Comparison of ENCODE assay signal across 27 cellular contexts in genomic region chr5:9559965-9560364, GRCh38. TPM values are rescaled to one million over a fixed set of nuclear protein-coding genes. Genes with fewer than 3 reads are reported as not detected.
DNase-seq lines count a peak whose midpoint lies in the region; ATAC-seq and TF ChIP-seq lines count a peak whose summit lies in the region.
"Had no signal": no experiment of that assay in that cellular context is flagged by ENCODE, and none has a peak within 500 bp of the region (broad histone marks: within the 10 kb centered on the region; RNA-seq: fewer than 3 reads in every experiment).

No MANE protein-coding gene starts in this region.

- H3K4ac ChIP-seq in H9 (ENCODE audit: low read depth, low read length) = no peak overlapping the region

- H4K20me1 ChIP-seq in H9 (ENCODE audit: control insufficient read depth, insufficient read depth, insufficient read length) = no peaks in the 10 kb centered on the region

- DNase-seq in LoVo (ENCODE audit: low spot score) (peak; percentile 49), WERI-Rb-1 (no peak), esophagus squamous epithelium (lab: John Stamatoyannopoulos, UW) (no peak), prostate gland (ENCODE audit: low spot score) (peak; percentile 45), H9 (no peak)
- DNase-seq in CD8-positive, alpha-beta memory T cell = no peak
- DNase-seq: C1 segment of cervical spinal cord; CD4-positive, alpha-beta memory T cell; DMS79 treated with DMSO at 0.1 percent for 48 hours; GF-D8; Karpas-422; MV-4-11; NCI-H1105; NCI-H1436 treated with DMSO at 0.1 percent for 48 hours; NCI-H1930; NCI-H2107; NCI-H524; NCI-H748 treated with DMSO at 0.1 percent for 48 hours; NK-92 treated with Interleukin-12 subunit alpha and Interleukin-12 subunit beta, amount 100 ng/mL, for 24 hours; RPMI8226; SHP77 treated with DMSO at 0.1 percent for 48 hours; SK-N-SH; SW 1271 had no signal

- no peaks in the 10 kb centered on the region for H3K36me3 ChIP-seq in WERI-Rb-1
- H3K36me3 ChIP-seq in esophagus squamous epithelium = no peaks in the 10 kb centered on the region
- H3K36me3 ChIP-seq in prostate gland = no peaks in the 10 kb centered on the region
- no peaks in the 10 kb centered on the region for H3K36me3 ChIP-seq in CD8-positive, alpha-beta memory T cell (ENCODE audit: insufficient read depth, low read length)

- H3K9ac ChIP-seq in H9 (ENCODE audit: extremely low read depth, insufficient read length, low read length) = no peak overlapping the region
- H3K9ac ChIP-seq: SK-N-SH had no signal

- TF ChIP-seq CTCF in WERI-Rb-1 (IDR thresholded peaks at IDR 0.05; ENCODE audit: low read depth, low read length) (no peak), esophagus squamous epithelium (IDR thresholded peaks at IDR 0.05) (no peak), prostate gland (IDR thresholded peaks at IDR 0.05) (no peak), H9 (conservative IDR thresholded peaks at IDR 0.05) (no peak)

- H3K27ac Mint-ChIP-seq in CD8-positive, alpha-beta memory T cell = no peak overlapping the region
- H3K27ac Mint-ChIP-seq in H9 = no peak overlapping the region
- H3K27ac Mint-ChIP-seq: CD4-positive, alpha-beta memory T cell had no signal

- no peaks in the 10 kb centered on the region for H3K23me2 ChIP-seq in H9 (ENCODE audit: insufficient read length, low read depth, low read length, poor library complexity, severe bottlenecking)

- no peak overlapping the region for H3K18ac ChIP-seq in H9 (ENCODE audit: insufficient read length, low read depth, low read length)

- no peaks in the 10 kb centered on the region for H3K79me2 ChIP-seq in H9 (ENCODE audit: insufficient read depth, low read length)

- H3K4me3 ChIP-seq in WERI-Rb-1 (ENCODE audit: low read depth, low read length) (no peak overlapping the region), esophagus squamous epithelium (no peak overlapping the region), prostate gland (no peak overlapping the region)
- H3K4me3 ChIP-seq in CD8-positive, alpha-beta memory T cell (ENCODE audit: low read length) = no peak overlapping the region
- H3K4me3 ChIP-seq: A549 had no signal

- no peak overlapping the region for H2BK12ac ChIP-seq in H9 (ENCODE audit: insufficient read length, low read depth, low read length)

- 18 to 38% methylated on average over 3 of the region's 3 CpGs for WGBS in esophagus squamous epithelium, 2 donors
- 37% methylated on average over 3 of the region's 3 CpGs for WGBS in prostate gland
- no CpG with 5 or more reads among the region's 3 CpGs for WGBS in H9 (ENCODE audit: extremely low coverage, insufficient read length, low lambda C conversion rate)

- H2BK5ac ChIP-seq in H9 (ENCODE audit: insufficient read length, low read length) = no peak overlapping the region

- no peak overlapping the region for H2AFZ ChIP-seq in H9 (ENCODE audit: low read length)

- no peak overlapping the region for H2BK120ac ChIP-seq in H9 (ENCODE audit: low read depth, low read length, poor library complexity, severe bottlenecking)

- POLR2A ChIA-PET in CD8-positive, alpha-beta memory T cell (lab: Charles Lee) = no interaction called here

- H3K4me2 ChIP-seq in H9 (ENCODE audit: insufficient read depth, insufficient read length, low read length) = no peak overlapping the region
- H3K4me2 ChIP-seq: A549, SK-N-SH had no signal

- peak overlapping the region; percentile 13 for H3K27ac ChIP-seq in WERI-Rb-1
- peak overlapping the region in 3 of 4 donors; percentile 14 to 74 (median 61) for H3K27ac ChIP-seq in esophagus squamous epithelium
- H3K27ac ChIP-seq in prostate gland = no peak overlapping the region
- no peak overlapping the region for H3K27ac ChIP-seq in CD8-positive, alpha-beta memory T cell (ENCODE audit: low read depth, low read length)
- no peak overlapping the region for H3K27ac ChIP-seq in H9 (ENCODE audit: insufficient read length, low read depth, low read length)
- H3K27ac ChIP-seq: A549 had no signal

- no peaks in the 10 kb centered on the region for H3K79me1 ChIP-seq in H9 (ENCODE audit: insufficient read depth, low read depth, low read length, poor library complexity, severe bottlenecking)

- no peak overlapping the region for H4K8ac ChIP-seq in H9 (replicated peaks; ENCODE audit: insufficient read length, low read depth, low read length)

- no peak overlapping the region for H3K56ac ChIP-seq in H9 (ENCODE audit: insufficient read length, low read depth, low read length)

- no peak overlapping the region for H3K23ac ChIP-seq in H9 (ENCODE audit: insufficient read length, low read depth, low read length)

- H3K36me3 Mint-ChIP-seq in CD8-positive, alpha-beta memory T cell = no peaks in the 10 kb centered on the region
- H3K36me3 Mint-ChIP-seq in H9 (ENCODE audit: insufficient read depth in 1 of 3, low read depth in 3 of 3) = no peaks in the 10 kb centered on the region
- H3K36me3 Mint-ChIP-seq: CD4-positive, alpha-beta memory T cell had no signal

- no peaks in the 10 kb centered on the region for H3K27me3 Mint-ChIP-seq in CD8-positive, alpha-beta memory T cell
- H3K27me3 Mint-ChIP-seq in H9 (ENCODE audit: low read depth) = no peaks in the 10 kb centered on the region

- H3K4me1 ChIP-seq in esophagus squamous epithelium = peaks cover 0 to 55% (median 9%) of the 10 kb centered on the region in 3 donors
- no peaks in the 10 kb centered on the region for H3K4me1 ChIP-seq in prostate gland (replicated peaks)
- no peaks in the 10 kb centered on the region for H3K4me1 ChIP-seq in CD8-positive, alpha-beta memory T cell (ENCODE audit: insufficient read depth, low read length)
- peaks cover 2% of the 10 kb centered on the region; the same call in 1 of the 2 replicates for H3K4me1 ChIP-seq in H9 (ENCODE audit: insufficient read depth, low read length)
- H3K4me1 ChIP-seq: A549 had no signal

- H3K9me3 ChIP-seq in WERI-Rb-1 (ENCODE audit: severe bottlenecking) (no peaks in the 10 kb centered on the region), esophagus squamous epithelium (no peaks in the 10 kb centered on the region), prostate gland (no peaks in the 10 kb centered on the region), H9 (ENCODE audit: control insufficient read depth, low read depth, low read length) (no peaks in the 10 kb centered on the region)
- no peaks in the 10 kb centered on the region for H3K9me3 ChIP-seq in CD8-positive, alpha-beta memory T cell (ENCODE audit: low read length)
- H3K9me3 ChIP-seq: A549, SK-N-SH had no signal

- H4K91ac ChIP-seq in H9 (ENCODE audit: insufficient read length, low read depth, low read length) = no peak overlapping the region

- H2AK5ac ChIP-seq in H9 (ENCODE audit: insufficient read length, low read length) = no peak overlapping the region

- H3T11ph ChIP-seq in H9 (ENCODE audit: low read length) = no peak overlapping the region

- intact Hi-C loops in esophagus squamous epithelium (cut with DNase I) (no loop called here), prostate gland (cut with DNase I) (no loop called here)

- no peak overlapping the region for H2BK15ac ChIP-seq in H9 (ENCODE audit: low read depth, low read length)

- ATAC-seq in HG03442 (IDR thresholded peaks at IDR 0.05; ENCODE audit: unreplicated experiment) (no peak), GM21825 (IDR thresholded peaks at IDR 0.05; ENCODE audit: unreplicated experiment) (no peak)
- ATAC-seq: A549 had no signal

- H4K5ac ChIP-seq in H9 (ENCODE audit: insufficient read length, low read depth, low read length) = no peak overlapping the region

- H3K9me3 Mint-ChIP-seq in CD8-positive, alpha-beta memory T cell = peaks cover 2 to 11% (median 5%) of the 10 kb centered on the region in 5 donors
- H3K9me3 Mint-ChIP-seq in H9 = no peaks in the 10 kb centered on the region

- H3K27me3 ChIP-seq in WERI-Rb-1 (ENCODE audit: insufficient read depth, low read depth, severe bottlenecking) (no peaks in the 10 kb centered on the region), esophagus squamous epithelium (no peaks in the 10 kb centered on the region), prostate gland (replicated peaks; ENCODE audit: insufficient read depth) (no peaks in the 10 kb centered on the region), H9 (ENCODE audit: insufficient read depth, low read length) (no peaks in the 10 kb centered on the region)
- no peaks in the 10 kb centered on the region for H3K27me3 ChIP-seq in CD8-positive, alpha-beta memory T cell (ENCODE audit: insufficient read depth, low read length, poor library complexity, severe bottlenecking)

- CTCF ChIA-PET in CD8-positive, alpha-beta memory T cell (lab: Charles Lee) = no interaction called here

- no peak for TF ChIP-seq POLR2A in esophagus squamous epithelium (IDR thresholded peaks at IDR 0.05)
- TF ChIP-seq POLR2A in prostate gland (IDR thresholded peaks at IDR 0.05) = no peak

- no peak overlapping the region for H2BK20ac ChIP-seq in H9 (ENCODE audit: low read depth, low read length, poor library complexity, severe bottlenecking)

- no peaks in the 10 kb centered on the region for H3K4me1 Mint-ChIP-seq in CD8-positive, alpha-beta memory T cell
- H3K4me1 Mint-ChIP-seq in H9 = peaks cover 14 to 15% of the 10 kb centered on the region in 2 experiments
- H3K4me1 Mint-ChIP-seq: CD4-positive, alpha-beta memory T cell had no signal

- no peak overlapping the region for H3K4me3 Mint-ChIP-seq in CD8-positive, alpha-beta memory T cell
- H3K4me3 Mint-ChIP-seq in H9 = no peak overlapping the region
- H3K4me3 Mint-ChIP-seq: CD4-positive, alpha-beta memory T cell had no signal

- H3K14ac ChIP-seq in H9 (ENCODE audit: insufficient read depth, low read length) = no peak overlapping the region

RNA-seq across cellular contexts. Expression of gene SEMA5A, which starts 14.1 kb away (rescaled TPM):
- total RNA-seq in esophagus squamous epithelium (1 to 10 TPM; 3.9 to 9.4 (median 8.4) TPM), prostate gland (10 to 100 TPM in 1 of 2 donors, 1 to 10 TPM in 1; 4.5 to 21.7 TPM), H9 (2021) (4.1 and 4.3 TPM in 2 replicates)
- not detected for total RNA-seq in CD8-positive, alpha-beta memory T cell
- polyA plus RNA-seq in CD8-positive, alpha-beta memory T cell = not detected
- total RNA-seq: HT-29 had no signal
- polyA plus RNA-seq: A549 had no signal

Comparison
In these comparisons a context has a peak if more than half of its experiments do, and no peak if none do; other contexts are left out.
1. DNase-seq: peak in LoVo (single experiment) and prostate gland (single experiment); none in WERI-Rb-1 (single experiment), esophagus squamous epithelium (single experiment), CD8-positive, alpha-beta memory T cell (0 of 5) and H9 (single experiment).
2. H3K27ac ChIP-seq: peak in WERI-Rb-1 (single experiment) and esophagus squamous epithelium (3 of 4); none in prostate gland (0 of 2), CD8-positive, alpha-beta memory T cell (single experiment) and H9 (single experiment).